ENCODE assay signal across 23 cellular contexts in the genomic region with DNA sequence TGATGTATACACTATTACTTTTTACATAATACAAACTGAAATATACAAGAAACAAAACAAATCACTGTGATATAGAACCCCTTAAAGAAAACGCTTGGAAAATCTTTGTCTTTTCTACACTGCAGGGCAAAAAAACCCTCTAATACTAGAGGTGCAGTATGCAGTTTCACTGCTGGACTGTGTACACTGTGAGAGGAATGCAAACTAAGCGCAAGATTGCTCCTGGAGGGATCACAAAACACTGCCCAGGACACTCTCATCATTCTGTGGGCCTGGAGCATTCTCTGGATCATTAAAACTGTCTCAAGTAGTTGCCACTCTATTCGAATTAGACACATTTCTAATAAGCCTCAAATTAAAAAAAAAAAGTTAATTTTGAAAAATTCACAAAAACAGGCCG.
DNase-seq lines count a peak whose midpoint lies in the region; ATAC-seq lines count a peak whose summit lies in the region.
"Had no signal": no experiment of that assay in that cellular context is flagged by ENCODE, and none has a peak within 500 bp of the region (broad histone marks: within the 10 kb centered on the region; RNA-seq: fewer than 3 reads in every experiment).

No MANE protein-coding gene starts in this region.

- no peaks in the 10 kb centered on the region for H3K9me3 ChIP-seq in subcutaneous abdominal adipose tissue (ENCODE audit: control insufficient read depth in 5 of 5, low read length in 5 of 5)
- H3K9me3 ChIP-seq: adrenal gland, testis, vagina had no signal

- peak overlapping the region; percentile 79 to 96 for H3K4me3 Mint-ChIP-seq in activated T-cell treated with anti-CD3 and anti-CD28 coated beads, Interleukin-2, amount 50 U/mL, for 72 hours
- H3K4me3 Mint-ChIP-seq in activated T-cell treated with anti-CD3 and anti-CD28 coated beads, Interleukin-2, amount 50 U/mL, for 4 hours: no peak overlapping the region
- H3K4me3 Mint-ChIP-seq in activated CD8-positive, alpha-beta T cell treated with anti-CD3 and anti-CD28 coated beads, Interleukin-2, amount 10 ng/mL, durations not matched to agents 7 days and 5 days: no peak overlapping the region
- H3K4me3 Mint-ChIP-seq: WTC11 had no signal

- peaks cover 64% of the 10 kb centered on the region for H3K4me1 Mint-ChIP-seq in activated T-cell treated with anti-CD3 and anti-CD28 coated beads, Interleukin-2, amount 50 U/mL, for 72 hours (ENCODE audit: low read depth)
- H3K4me1 Mint-ChIP-seq in activated T-cell treated with anti-CD3 and anti-CD28 coated beads, Interleukin-2, amount 50 U/mL, for 4 hours (ENCODE audit: low read depth): peaks cover 48% of the 10 kb centered on the region
- H3K4me1 Mint-ChIP-seq in activated CD8-positive, alpha-beta T cell treated with anti-CD3 and anti-CD28 coated beads, Interleukin-2, amount 10 ng/mL, durations not matched to agents 7 days and 5 days (ENCODE audit: low read depth): peaks cover 38% of the 10 kb centered on the region

- POLR2A ChIA-PET in activated CD8-positive, alpha-beta T cell treated with anti-CD3 and anti-CD28 coated beads, Interleukin-2, amount 10 ng/mL, durations not matched to agents 7 days and 5 days (lab: Charles Lee): no interaction called here

- H3K36me3 ChIP-seq in subcutaneous abdominal adipose tissue (ENCODE audit: control insufficient read depth in 5 of 5, insufficient read depth in 5 of 5, low read length in 5 of 5): no peaks in the 10 kb centered on the region
- H3K36me3 ChIP-seq: adrenal gland, brain microvascular endothelial cell, vagina had no signal

- H3K4me3 ChIP-seq in subcutaneous abdominal adipose tissue (ENCODE audit: low read depth in 1 of 5, low read length in 5 of 5): no peak overlapping the region
- H3K4me3 ChIP-seq: adrenal gland, SK-N-MC, testis, vagina had no signal

- peak overlapping the region; percentile 97 for H3K27ac Mint-ChIP-seq in activated T-cell treated with anti-CD3 and anti-CD28 coated beads, Interleukin-2, amount 50 U/mL, for 72 hours
- peak overlapping the region; percentile 77 for H3K27ac Mint-ChIP-seq in activated CD8-positive, alpha-beta T cell treated with anti-CD3 and anti-CD28 coated beads, Interleukin-2, amount 10 ng/mL, durations not matched to agents 7 days and 5 days

- ATAC-seq in activated T-cell treated with anti-CD3 and anti-CD28 coated beads, Interleukin-2, amount 50 U/mL, for 72 hours (replicated peaks in 1 of 2): no peak
- no peak for ATAC-seq in activated T-cell treated with anti-CD3 and anti-CD28 coated beads, Interleukin-2, amount 50 U/mL, for 4 hours
- ATAC-seq in activated CD8-positive, alpha-beta T cell treated with anti-CD3 and anti-CD28 coated beads, Interleukin-2, amount 10 ng/mL, durations not matched to agents 7 days and 5 days: no peak
- peak; percentile 35 for ATAC-seq in left lobe of liver
- ATAC-seq: WTC11 had no signal

- no peaks in the 10 kb centered on the region for H3K27me3 ChIP-seq in subcutaneous abdominal adipose tissue (ENCODE audit: control insufficient read depth in 5 of 5, insufficient read depth in 4 of 5, low read length in 5 of 5)
- H3K27me3 ChIP-seq: adrenal gland, brain microvascular endothelial cell, testis, vagina had no signal

- DNase-seq in activated T-cell treated with anti-CD3 and anti-CD28 coated beads, Interleukin-2, amount 50 U/mL, for 72 hours: no peak
- no peak for DNase-seq in activated T-cell treated with anti-CD3 and anti-CD28 coated beads, Interleukin-2, amount 50 U/mL, for 4 hours
- no peak for DNase-seq in activated CD8-positive, alpha-beta T cell treated with anti-CD3 and anti-CD28 coated beads, Interleukin-2, amount 10 ng/mL, durations not matched to agents 7 days and 5 days
- DNase-seq in left lobe of liver (ENCODE audit: low spot score) (no peak), cerebellar cortex (ENCODE audit: low spot score) (no peak), GF-D8 (lab: John Stamatoyannopoulos, UW) (no peak)
- DNase-seq in stimulated activated naive CD4-positive, alpha-beta T cell treated with Interleukin-2 at 50 U/mL for 16 hours (lab: John Stamatoyannopoulos, UW): no peak
- DNase-seq: adrenal gland; brain microvascular endothelial cell; CD4-positive, CD25-positive, alpha-beta regulatory T cell; head of caudate nucleus; mesenchymal stem cell; NCI-H1105; NCI-H1930; NCI-H748 treated with DMSO at 0.1 percent for 48 hours; nucleus accumbens; testis had no signal

- peak overlapping the region; percentile 39 for H3K27ac ChIP-seq in subcutaneous abdominal adipose tissue (ENCODE audit: low read depth, low read length)
- H3K27ac ChIP-seq: adrenal gland, brain microvascular endothelial cell, epithelial cell of prostate, SK-N-MC, testis, vagina had no signal

- no peaks in the 10 kb centered on the region for H3K27me3 Mint-ChIP-seq in activated T-cell treated with anti-CD3 and anti-CD28 coated beads, Interleukin-2, amount 50 U/mL, for 72 hours (ENCODE audit: low read depth)
- no peaks in the 10 kb centered on the region for H3K27me3 Mint-ChIP-seq in activated T-cell treated with anti-CD3 and anti-CD28 coated beads, Interleukin-2, amount 50 U/mL, for 4 hours (ENCODE audit: low read depth)
- H3K27me3 Mint-ChIP-seq in activated CD8-positive, alpha-beta T cell treated with anti-CD3 and anti-CD28 coated beads, Interleukin-2, amount 10 ng/mL, durations not matched to agents 7 days and 5 days (ENCODE audit: low read depth): no peaks in the 10 kb centered on the region
- H3K27me3 Mint-ChIP-seq: CD4-positive, CD25-positive, alpha-beta regulatory T cell; IgD-negative memory B cell had no signal

- peaks cover 0 to 20% (median 10%) of the 10 kb centered on the region in 5 donors for H3K4me1 ChIP-seq in subcutaneous abdominal adipose tissue (ENCODE audit: control insufficient read depth in 5 of 5, insufficient read depth in 5 of 5, low read length in 5 of 5)
- H3K4me1 ChIP-seq: testis had no signal

- no peaks in the 10 kb centered on the region for H3K9me3 Mint-ChIP-seq in activated T-cell treated with anti-CD3 and anti-CD28 coated beads, Interleukin-2, amount 50 U/mL, for 72 hours
- H3K9me3 Mint-ChIP-seq in activated T-cell treated with anti-CD3 and anti-CD28 coated beads, Interleukin-2, amount 50 U/mL, for 4 hours: no peaks in the 10 kb centered on the region
- H3K9me3 Mint-ChIP-seq in activated CD8-positive, alpha-beta T cell treated with anti-CD3 and anti-CD28 coated beads, Interleukin-2, amount 10 ng/mL, durations not matched to agents 7 days and 5 days (ENCODE audit: insufficient read depth): no peaks in the 10 kb centered on the region
- H3K9me3 Mint-ChIP-seq: CD4-positive, CD25-positive, alpha-beta regulatory T cell; IgD-negative memory B cell; WTC11 had no signal

- no peaks in the 10 kb centered on the region for H3K36me3 Mint-ChIP-seq in activated T-cell treated with anti-CD3 and anti-CD28 coated beads, Interleukin-2, amount 50 U/mL, for 72 hours (ENCODE audit: insufficient read depth in 2 of 2)
- H3K36me3 Mint-ChIP-seq in activated T-cell treated with anti-CD3 and anti-CD28 coated beads, Interleukin-2, amount 50 U/mL, for 4 hours (ENCODE audit: insufficient read depth): no peaks in the 10 kb centered on the region
- no peaks in the 10 kb centered on the region for H3K36me3 Mint-ChIP-seq in activated CD8-positive, alpha-beta T cell treated with anti-CD3 and anti-CD28 coated beads, Interleukin-2, amount 10 ng/mL, durations not matched to agents 7 days and 5 days (ENCODE audit: low read depth)
- H3K36me3 Mint-ChIP-seq: CD4-positive, CD25-positive, alpha-beta regulatory T cell; IgD-negative memory B cell; WTC11 had no signal

- CTCF ChIA-PET in activated CD8-positive, alpha-beta T cell treated with anti-CD3 and anti-CD28 coated beads, Interleukin-2, amount 10 ng/mL, durations not matched to agents 7 days and 5 days (lab: Charles Lee): no interaction called here

- H3K9ac ChIP-seq in subcutaneous abdominal adipose tissue (ENCODE audit: low read length in 5 of 5): no peak overlapping the region

Comparison
In these comparisons a context has a peak if more than half of its experiments do, and no peak if none do; other contexts are left out.
1. H3K4me3 Mint-ChIP-seq: peak in activated T-cell treated with anti-CD3 and anti-CD28 coated beads, Interleukin-2, amount 50 U/mL, for 72 hours (2 of 2); none in activated T-cell treated with anti-CD3 and anti-CD28 coated beads, Interleukin-2, amount 50 U/mL, for 4 hours (single experiment) and activated CD8-positive, alpha-beta T cell treated with anti-CD3 and anti-CD28 coated beads, Interleukin-2, amount 10 ng/mL, durations not matched to agents 7 days and 5 days (single experiment).